ENCODE assay signal across 25 cellular contexts in genomic region chr3:7095116-7095515, GRCh38.
"Had no signal": no experiment of that assay in that cellular context is flagged by ENCODE, and none has a peak within 500 bp of the region (broad histone marks: within the 10 kb centered on the region; RNA-seq: fewer than 3 reads in every experiment).

No MANE protein-coding gene starts in this region.

- ATAC-seq: activated CD8-positive, alpha-beta memory T cell treated with anti-CD3 and anti-CD28 coated beads, Interleukin-2, amount 10 ng/mL, durations not matched to agents 7 days and 5 days had no signal

- H3K27ac Mint-ChIP-seq: activated CD8-positive, alpha-beta memory T cell treated with anti-CD3 and anti-CD28 coated beads, Interleukin-2, amount 10 ng/mL, durations not matched to agents 7 days and 5 days; activated naive CD4-positive, alpha-beta T cell treated with anti-CD3 and anti-CD28 coated beads, Interleukin-2, amount 50 U/mL, for 24 hours; activated T-cell treated with anti-CD3 and anti-CD28 coated beads, Interleukin-2, amount 50 U/mL, for 24 hours; activated T-helper 1 cell treated with anti-CD3 and anti-CD28 coated beads, Interleukin-12 subunit alpha, Interleukin-12 subunit beta, Interleukin-2, Interleukin-4 antibody, amounts not matched to agents 30 ng/mL and 10 ng/mL and 1 ng/mL, durations not matched to agents 14 hours and 24 hours and 36 hours had no signal

- H3K9me3 Mint-ChIP-seq: activated T-helper 1 cell treated with anti-CD3 and anti-CD28 coated beads, Interleukin-12 subunit alpha, Interleukin-12 subunit beta, Interleukin-2, Interleukin-4 antibody, amounts not matched to agents 30 ng/mL and 10 ng/mL and 1 ng/mL, durations not matched to agents 14 hours and 24 hours and 36 hours had no signal

- H3K36me3 Mint-ChIP-seq: activated CD8-positive, alpha-beta memory T cell treated with anti-CD3 and anti-CD28 coated beads, Interleukin-2, amount 10 ng/mL, durations not matched to agents 7 days and 5 days; activated naive CD4-positive, alpha-beta T cell treated with anti-CD3 and anti-CD28 coated beads, Interleukin-2, amount 50 U/mL, for 24 hours had no signal

- H3K4me3 Mint-ChIP-seq: activated CD8-positive, alpha-beta memory T cell treated with anti-CD3 and anti-CD28 coated beads, Interleukin-2, amount 10 ng/mL, durations not matched to agents 7 days and 5 days; activated naive CD4-positive, alpha-beta T cell treated with anti-CD3 and anti-CD28 coated beads, Interleukin-2, amount 50 U/mL, for 24 hours; activated T-cell treated with anti-CD3 and anti-CD28 coated beads, Interleukin-2, amount 50 U/mL, for 24 hours; activated T-helper 1 cell treated with anti-CD3 and anti-CD28 coated beads, Interleukin-12 subunit alpha, Interleukin-12 subunit beta, Interleukin-2, Interleukin-4 antibody, amounts not matched to agents 30 ng/mL and 10 ng/mL and 1 ng/mL, durations not matched to agents 14 hours and 24 hours and 36 hours had no signal

- H3K4me3 ChIP-seq: ascending aorta, breast epithelium, Peyer's patch, SJCRH30 had no signal

- H3K4me1 Mint-ChIP-seq: activated CD8-positive, alpha-beta memory T cell treated with anti-CD3 and anti-CD28 coated beads, Interleukin-2, amount 10 ng/mL, durations not matched to agents 7 days and 5 days; activated naive CD4-positive, alpha-beta T cell treated with anti-CD3 and anti-CD28 coated beads, Interleukin-2, amount 50 U/mL, for 24 hours had no signal

- H3K27ac ChIP-seq: ascending aorta, breast epithelium, Peyer's patch, RWPE1, SJCRH30 had no signal

- H3K36me3 ChIP-seq: ascending aorta, breast epithelium, Peyer's patch, SJCRH30 had no signal

- H3K27me3 ChIP-seq: ascending aorta, breast epithelium, Peyer's patch, SJCRH30 had no signal

- H3K27me3 Mint-ChIP-seq: activated CD8-positive, alpha-beta memory T cell treated with anti-CD3 and anti-CD28 coated beads, Interleukin-2, amount 10 ng/mL, durations not matched to agents 7 days and 5 days; activated naive CD4-positive, alpha-beta T cell treated with anti-CD3 and anti-CD28 coated beads, Interleukin-2, amount 50 U/mL, for 24 hours; activated T-cell treated with anti-CD3 and anti-CD28 coated beads, Interleukin-2, amount 50 U/mL, for 24 hours had no signal

- DNase-seq: activated CD4-positive, alpha-beta T cell treated with anti-CD3 and anti-CD28 coated beads for 48 hours; activated CD4-positive, alpha-beta T cell treated with anti-CD3 and anti-CD28 coated beads, Interleukin-2, amount 50 U/mL, for 4 hours; activated CD4-positive, CD25-positive, alpha-beta regulatory T cell treated with anti-CD3 and anti-CD28 coated beads, Interleukin-2, amount 50 U/mL, for 72 hours; activated CD8-positive, alpha-beta memory T cell treated with anti-CD3 and anti-CD28 coated beads, Interleukin-2, amount 10 ng/mL, durations not matched to agents 7 days and 5 days; activated effector memory CD4-positive, alpha-beta T cell treated with Interleukin-2 at 50 U/mL for 16 hours; activated naive CD4-positive, alpha-beta T cell; activated T-cell treated with anti-CD3 and anti-CD28 coated beads, Interleukin-2, amount 50 U/mL, for 24 hours; caudate nucleus; Kasumi-1; KBM-7; NCI-H146; NCI-H187 treated with DMSO at 0.1 percent for 48 hours; NCI-H2081 treated with DMSO at 0.1 percent for 48 hours; NCI-H2171 treated with DMSO at 0.1 percent for 48 hours; NCI-H226; Peyer's patch; Right ventricle myocardium superior; SJCRH30; SK-N-SH; T-helper 1 cell had no signal
